In the genomic region with DNA sequence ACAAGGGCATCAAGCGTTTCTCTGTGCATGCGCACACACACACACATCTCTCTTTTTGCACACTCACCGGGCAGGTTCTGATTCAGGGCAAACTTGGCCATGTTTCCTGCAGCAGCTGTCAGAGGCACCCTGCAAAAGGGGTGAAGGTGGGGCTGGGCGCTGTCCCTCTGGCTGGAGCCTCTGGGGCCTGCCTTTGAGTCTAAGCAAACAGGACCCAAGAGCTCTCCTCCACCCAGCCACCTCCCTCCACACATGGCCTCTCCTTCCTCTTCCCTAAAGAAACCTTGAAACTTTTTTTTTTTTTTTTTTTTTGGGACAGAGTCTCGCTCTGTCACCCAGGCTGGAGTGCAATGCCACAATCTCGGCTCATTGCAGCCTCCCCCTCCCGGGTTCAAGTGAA, we compare ENCODE assay signal across 30 cellular contexts. TPM values are rescaled to one million over a fixed set of nuclear protein-coding genes. Genes with fewer than 3 reads are reported as not detected.
DNase-seq lines count a peak whose midpoint lies in the region; ATAC-seq, FAIRE-seq and TF ChIP-seq lines count a peak whose summit lies in the region.
"Had no signal": no experiment of that assay in that cellular context is flagged by ENCODE, and none has a peak within 500 bp of the region (broad histone marks: within the 10 kb centered on the region; RNA-seq: fewer than 3 reads in every experiment).

No MANE protein-coding gene starts in this region.

- peak overlapping the region in 8 of 12 donors; percentile 8 to 60 (median 42) for H3K27ac ChIP-seq in heart left ventricle
- no peak overlapping the region for H3K27ac ChIP-seq in H1 (ENCODE audit: low read depth, low read length)
- no peak overlapping the region for H3K27ac ChIP-seq in neural progenitor cell
- H3K27ac ChIP-seq in transverse colon, result no peak overlapping the region
- H3K27ac ChIP-seq in neuronal stem cell (replicated peaks; ENCODE audit: low read length), result no peak overlapping the region
- H3K27ac ChIP-seq: GM23248, KMS-11, RWPE1 had no signal

- H3K79me1 ChIP-seq in H1 (ENCODE audit: low read depth, low read length) (no peaks in the 10 kb centered on the region), neuronal stem cell (ENCODE audit: low read depth, low read length) (no peaks in the 10 kb centered on the region)

- H2AFZ ChIP-seq in H1 (ENCODE audit: low read length) (no peak overlapping the region), neural progenitor cell (replicated peaks) (no peak overlapping the region), neuronal stem cell (ENCODE audit: low read length) (no peak overlapping the region)
- H2AFZ ChIP-seq: GM23248 had no signal

- TF ChIP-seq POLR2A in heart left ventricle (IDR thresholded peaks at IDR 0.05) (no peak), H1 (IDR thresholded peaks at IDR 0.05; ENCODE audit: control extremely low read depth in 1 of 2, low read depth in 2 of 2, low read length in 2 of 2) (no peak), transverse colon (IDR thresholded peaks at IDR 0.05) (no peak)

- peak overlapping the region; percentile 85 for H3K27ac Mint-ChIP-seq in neural progenitor cell
- H3K27ac Mint-ChIP-seq: CD4-positive, CD25-positive, alpha-beta regulatory T cell; H9; HFFc6; IgD-negative memory B cell had no signal

- H3K9me3 ChIP-seq in heart left ventricle (no peaks in the 10 kb centered on the region), H1 (ENCODE audit: insufficient read depth in 2 of 2, low read depth in 1 of 2, low read length in 1 of 2) (no peaks in the 10 kb centered on the region), neural progenitor cell (ENCODE audit: low read depth) (no peaks in the 10 kb centered on the region), transverse colon (no peaks in the 10 kb centered on the region), neuronal stem cell (replicated peaks in 1 of 2; ENCODE audit: control insufficient read depth in 2 of 2, insufficient read depth in 1 of 2, low read depth in 1 of 2, low read length in 2 of 2) (no peaks in the 10 kb centered on the region)

- FAIRE-seq in H1 (lab: Jason Lieb, UNC), result no peak
- FAIRE-seq: GM18507 had no signal

- H4K8ac ChIP-seq in H1 (ENCODE audit: extremely low read depth, insufficient read depth, low read length), result no peak overlapping the region; the same call in 1 of the 2 replicates
- H4K8ac ChIP-seq in neuronal stem cell (ENCODE audit: low read depth, low read length), result no peak overlapping the region

- no peak overlapping the region for H3K4me3 Mint-ChIP-seq in neural progenitor cell
- H3K4me3 Mint-ChIP-seq: HFFc6 had no signal

- no peaks in the 10 kb centered on the region for H3K9me3 Mint-ChIP-seq in neural progenitor cell
- H3K9me3 Mint-ChIP-seq: H9, HFFc6, IgD-negative memory B cell had no signal

- WGBS in heart left ventricle, 4 donors, result 67 to 81% (median 78%) methylated on average over 7 of the region's 7 CpGs
- 77% methylated on average over 4 of the region's 7 CpGs; no CpG with 5 or more reads in 1 of the 2 experiments for WGBS in H1 (ENCODE audit: extremely low coverage in 1 of 2, insufficient coverage in 1 of 2, insufficient read length in 1 of 2, insufficient replicate concordance in 2 of 2, low coverage in 1 of 2, low lambda C conversion rate in 2 of 2, missing lambda C conversion rate in 1 of 2), 2 experiments
- WGBS in transverse colon (ENCODE audit: low coverage in 1 of 2), 2 donors, result 45 to 60% methylated on average over 1 to 7 of the region's 7 CpGs
- WGBS in neuronal stem cell (ENCODE audit: extremely low coverage in 2 of 2, insufficient read length in 2 of 2, insufficient replicate concordance in 1 of 2), 2 donors, result no CpG with 5 or more reads among the region's 7 CpGs

- peaks cover 10 to 66% (median 41%) of the 10 kb centered on the region in 12 donors for H3K4me1 ChIP-seq in heart left ventricle
- peaks cover 0 to 21% (median 13%) of the 10 kb centered on the region in 4 experiments; a peak in 6 of 7 replicates for H3K4me1 ChIP-seq in H1 (replicated peaks in 1 of 4; ENCODE audit: control insufficient read depth in 3 of 4, insufficient read depth in 4 of 4, low read length in 3 of 4)
- peaks cover 9% of the 10 kb centered on the region for H3K4me1 ChIP-seq in neural progenitor cell
- H3K4me1 ChIP-seq in transverse colon, result peaks cover 4 to 28% (median 19%) of the 10 kb centered on the region in 4 donors
- peaks cover 5 to 9% of the 10 kb centered on the region in 2 donors for H3K4me1 ChIP-seq in neuronal stem cell (ENCODE audit: control insufficient read depth in 2 of 2, insufficient read depth in 1 of 2, low read depth in 1 of 2, low read length in 2 of 2)
- H3K4me1 ChIP-seq: BE2C had no signal

- ATAC-seq in heart left ventricle (no peak), Right ventricle myocardium superior (ENCODE audit: poor library complexity) (no peak), HG02938 (IDR thresholded peaks at IDR 0.05; ENCODE audit: unreplicated experiment) (no peak)
- ATAC-seq: Panc1 had no signal

- TF ChIP-seq CTCF in heart left ventricle (IDR thresholded peaks at IDR 0.05) (no peak), H1 (IDR thresholded peaks at IDR 0.05; ENCODE audit: control extremely low read depth in 1 of 3, insufficient read depth in 1 of 3, low read depth in 1 of 3, low read length in 3 of 3) (no peak), neural progenitor cell (IDR thresholded peaks at IDR 0.05) (no peak), transverse colon (IDR thresholded peaks at IDR 0.05) (no peak)

- intact Hi-C loops in heart left ventricle (cut with DNase I), result no loop called here
- intact Hi-C loops in Right ventricle myocardium superior (cut with DNase I), result no loop called here
- intact Hi-C loops in transverse colon (cut with DNase I; ENCODE audit: low total_unique reads), result no loop called here

- H3K18ac ChIP-seq in H1 (ENCODE audit: extremely low read depth, low read length) (no peak overlapping the region), neuronal stem cell (ENCODE audit: low read length) (no peak overlapping the region)

- CTCF ChIA-PET in H1 (lab: Charles Lee; ENCODE audit: partially characterized antibody), result interaction anchor here (8.2 kb wide), 1 partner anchor 17 kb away, joined by 68 read pairs; no protein-coding TSS in a partner anchor

- H3K23ac ChIP-seq in H1 (ENCODE audit: insufficient read length) (no peak overlapping the region), neuronal stem cell (ENCODE audit: low read depth, low read length, poor library complexity) (no peak overlapping the region)

- H3K36me3 ChIP-seq in heart left ventricle (peaks cover 0 to 15% (median 0%) of the 10 kb centered on the region in 9 donors), H1 (ENCODE audit: control insufficient read depth in 2 of 4, insufficient read depth in 4 of 4, low read length in 3 of 4) (0 out of 8 replicates have a peak, but pooled peaks cover 0 to 4% (median 0%) of the 10 kb centered on the region in 4 experiments), neural progenitor cell (no peaks in the 10 kb centered on the region), transverse colon (no peaks in the 10 kb centered on the region), neuronal stem cell (replicated peaks in 1 of 2; ENCODE audit: control insufficient read depth in 2 of 2, insufficient read depth in 2 of 2, low read length in 2 of 2) (no peaks in the 10 kb centered on the region)
- H3K36me3 ChIP-seq: BE2C had no signal

- H3K4ac ChIP-seq in H1 (replicated peaks; ENCODE audit: insufficient read length, low read depth, low read length) (no peak overlapping the region), neuronal stem cell (ENCODE audit: low read length) (no peak overlapping the region)

- in situ Hi-C loops in transverse colon (cut with MboI; ENCODE audit: low pct_ligation_motif_present in 1 of 4, low pct_unique_long_range_greater_than_20kb in 1 of 4, low sequenced_read_pairs in 3 of 4), result no loop called here

- DNase-seq in heart left ventricle, result no peak
- no peak for DNase-seq in Right ventricle myocardium superior
- no peak for DNase-seq in H1 (ENCODE audit: low read depth in 1 of 2, low spot score in 2 of 2)
- DNase-seq in neural progenitor cell (ENCODE audit: low spot score), result no peak
- peak; percentile 13 for DNase-seq in transverse colon
- DNase-seq in activated naive CD4-positive, alpha-beta T cell (lab: John Stamatoyannopoulos, UW), result no peak
- DNase-seq in neuronal stem cell (ENCODE audit: low spot score), result no peak
- DNase-seq: 8988T; ACHN; BE2C; CD4-positive, CD25-positive, alpha-beta regulatory T cell; DMS153; GM23248; H9; HFFc6; MM.1S; NCI-H1048; NCI-H1417; NCI-H1694; NCI-H2029 treated with DMSO at 0.1 percent for 48 hours; NCI-H2227 treated with DMSO at 0.1 percent for 48 hours; NCI-H69; SHP77 treated with DMSO at 0.1 percent for 48 hours had no signal

- no peak overlapping the region for H2BK20ac ChIP-seq in H1 (ENCODE audit: low read length)

- H3K36me3 Mint-ChIP-seq in neural progenitor cell, result no peaks in the 10 kb centered on the region

- no peak overlapping the region for H3K56ac ChIP-seq in H1 (replicated peaks; ENCODE audit: insufficient read length, low read depth, low read length)

- H4K5ac ChIP-seq in H1 (ENCODE audit: insufficient read length, low read depth, low read length), result no peak overlapping the region

- H3K4me3 ChIP-seq in heart left ventricle (peak overlapping the region in 1 of 12 donors; percentile 3), H1 (ENCODE audit: extremely low read depth in 1 of 4, insufficient read depth in 2 of 4, low read depth in 3 of 4, low read length in 4 of 4) (no peak overlapping the region), neural progenitor cell (no peak overlapping the region), transverse colon (no peak overlapping the region), neuronal stem cell (ENCODE audit: low read length in 2 of 2) (peak overlapping the region in 1 of 2 donors; percentile 52)
- H3K4me3 ChIP-seq: GM23248 had no signal

- peaks cover 6% of the 10 kb centered on the region for H3K4me1 Mint-ChIP-seq in neural progenitor cell

- H2BK12ac ChIP-seq in H1 (ENCODE audit: low read depth, low read length) (0 out of 2 replicates have a peak overlapping the region, but pooled peaks have one; percentile 6), neuronal stem cell (ENCODE audit: low read length) (no peak overlapping the region)

- H2BK15ac ChIP-seq in H1 (ENCODE audit: low read length) (0 out of 2 replicates have a peak overlapping the region, but pooled peaks have one; percentile 9), neuronal stem cell (ENCODE audit: low read length) (no peak overlapping the region)

- POLR2A ChIA-PET in H1 (lab: Charles Lee; ENCODE audit: partially characterized antibody), result interaction anchor here (0.6 to 27.1 kb wide), 3 partner anchors 24 to 1617 kb away, joined by 3 to 583 read pairs (median 4); a partner anchor contains a TSS

- H3K79me2 ChIP-seq in H1 (ENCODE audit: control insufficient read depth in 1 of 2, insufficient read depth in 2 of 2, low read length in 2 of 2), result no peaks in the 10 kb centered on the region
- no peaks in the 10 kb centered on the region for H3K79me2 ChIP-seq in neural progenitor cell (ENCODE audit: low read depth)

- peaks cover 18% of the 10 kb centered on the region; the same call in 1 of the 2 replicates for H3K23me2 ChIP-seq in H1 (ENCODE audit: low read depth, low read length)

- TF ChIP-seq RAD21 in H1 (IDR thresholded peaks at IDR 0.05 in 1 of 2, conservative IDR thresholded peaks at IDR 0.05 in 1 of 2; ENCODE audit: low read depth in 2 of 2, low read length in 2 of 2), result no peak

- H3F3A ChIP-seq in neural progenitor cell (ENCODE audit: low read depth), result peaks cover 21% of the 10 kb centered on the region

- H4K20me1 ChIP-seq in H1 (replicated peaks in 1 of 2; ENCODE audit: control insufficient read depth in 1 of 2, insufficient read depth in 2 of 2, low read length in 2 of 2) (peaks cover 0 to 2% of the 10 kb centered on the region in 2 experiments), neural progenitor cell (ENCODE audit: low read depth) (peaks cover 19% of the 10 kb centered on the region)

- peak overlapping the region; percentile 43 for H2BK120ac ChIP-seq in H1 (replicated peaks; ENCODE audit: low read depth, low read length)
- H2BK120ac ChIP-seq in neuronal stem cell (ENCODE audit: low read depth, low read length), result no peak overlapping the region

- H2AK5ac ChIP-seq in H1 (ENCODE audit: low read depth, low read length) (no peak overlapping the region), neuronal stem cell (ENCODE audit: low read depth, low read length) (no peak overlapping the region)

- H3K9ac ChIP-seq in H1 (replicated peaks in 1 of 4; ENCODE audit: extremely low read depth in 1 of 4, low read depth in 3 of 4, low read length in 3 of 4), result no peak overlapping the region
- no peak overlapping the region for H3K9ac ChIP-seq in neural progenitor cell
- H3K9ac ChIP-seq in neuronal stem cell (ENCODE audit: low read depth, low read length, poor library complexity), result no peak overlapping the region
- H3K9ac ChIP-seq: GM23248, KMS-11 had no signal

- H3K4me2 ChIP-seq in H1 (ENCODE audit: insufficient read depth in 1 of 2, low read depth in 2 of 2, low read length in 2 of 2) (no peak overlapping the region), neural progenitor cell (no peak overlapping the region), neuronal stem cell (ENCODE audit: insufficient read depth, low read length, poor library complexity, severe bottlenecking) (no peak overlapping the region)
- H3K4me2 ChIP-seq: KMS-11 had no signal

- peaks cover 41% of the 10 kb centered on the region for H3K27me3 Mint-ChIP-seq in neural progenitor cell (ENCODE audit: insufficient read depth, low read depth)

- TF ChIP-seq EP300 in H1 (IDR thresholded peaks at IDR 0.05; ENCODE audit: borderline replicate concordance in 1 of 2, low read depth in 2 of 2, low read length in 2 of 2) (no peak), transverse colon (IDR thresholded peaks at IDR 0.05; ENCODE audit: low read depth) (no peak)

- H2BK5ac ChIP-seq in H1 (ENCODE audit: low read depth, low read length) (no peak overlapping the region), neuronal stem cell (ENCODE audit: low read length) (no peak overlapping the region)

- H3K14ac ChIP-seq in H1 (ENCODE audit: insufficient read length) (no peak overlapping the region), neuronal stem cell (ENCODE audit: low read length) (no peak overlapping the region)

- H3K27me3 ChIP-seq in heart left ventricle (peaks cover 6 to 47% (median 13%) of the 10 kb centered on the region in 9 donors), H1 (replicated peaks in 1 of 4; ENCODE audit: control insufficient read depth in 3 of 4, extremely low read depth in 1 of 4, insufficient read depth in 3 of 4, low read length in 3 of 4) (peaks cover 20 to 35% (median 31%) of the 10 kb centered on the region in 4 experiments), neural progenitor cell (peaks cover 92% of the 10 kb centered on the region), transverse colon (peaks cover 80% of the 10 kb centered on the region), neuronal stem cell (ENCODE audit: control insufficient read depth in 3 of 3, insufficient read depth in 3 of 3, low read depth in 1 of 3, low read length in 3 of 3) (peaks cover 25 to 76% (median 60%) of the 10 kb centered on the region in 3 experiments)

- H4K91ac ChIP-seq in H1 (replicated peaks; ENCODE audit: insufficient read length, low read length) (no peak overlapping the region), neuronal stem cell (ENCODE audit: low read depth, low read length, poor library complexity) (no peak overlapping the region)

RNA-seq across cellular contexts. Expression of a gene that starts 5.3 kb away (rescaled TPM):
- total RNA-seq in heart left ventricle (10 to 100 TPM; 12.3 to 33.6 (median 15.9) TPM), Right ventricle myocardium superior (21.8 TPM), neural progenitor cell (ENCODE audit: low replicate concordance) (1.9 TPM in 1 of 2 replicates, not detected in the other), transverse colon (10 to 100 TPM in 1 of 4 donors, 1 to 10 TPM in 3; 3.2 to 10.5 (median 4.1) TPM)
- polyA plus RNA-seq in heart left ventricle (10 to 100 TPM; 16.9 to 19.4 TPM), H1 (2011; rRNA removed) (4.2 and 5.7 TPM in 2 replicates)
- 2.3 and 2.5 TPM in 2 replicates for total RNA-seq in H1 (2021; fragmentation: NEBNext Ultra II Directional; extraction: Animal tissue kit (Norgen Biotek cat#: 25700))
- 5.0 TPM for polyA plus RNA-seq in H1 (2011; cell fraction: cytosol; rRNA removed)
- polyA plus RNA-seq in H1 (2011; cell fraction: nucleus; rRNA removed), result 12.0 TPM
- polyA plus RNA-seq in H1 (2012, experiment 1 of 2), result 0.87 to 3.6 TPM (median 2.5 TPM) in 4 replicates
- polyA plus RNA-seq in H1 (2012, experiment 2 of 2), result 2.3 TPM
- 2.8 TPM for polyA plus RNA-seq in H1 (2013, experiment 1 of 2)
- 2.4 TPM for polyA plus RNA-seq in H1 (2013, experiment 2 of 2)
- polyA minus RNA-seq in H1 (2011; rRNA and poly(A)+ RNA removed), result 1.3 and 1.8 TPM in 2 replicates
- 1.8 TPM for polyA minus RNA-seq in H1 (2011; cell fraction: cytosol; rRNA and poly(A)+ RNA removed)
- 5.1 TPM for polyA minus RNA-seq in H1 (2011; cell fraction: nucleus; rRNA and poly(A)+ RNA removed)
- polyA plus RNA-seq in neuronal stem cell (2013, experiment 1 of 2), result 0.50 TPM
- polyA plus RNA-seq in neuronal stem cell (2013, experiment 2 of 2), result 0.57 TPM
- polyA plus RNA-seq: GM23248, IgD-negative memory B cell had no signal

RNA-seq across cellular contexts. Expression of a gene that starts 16.4 kb away (rescaled TPM):
- total RNA-seq in heart left ventricle (1,000 to 10,000 TPM in 6 of 9 donors, 100 to 1,000 TPM in 3; 271 to 1,278 (median 1,186) TPM), Right ventricle myocardium superior (1,119 TPM), neural progenitor cell (ENCODE audit: low replicate concordance) (296 and 550 TPM in 2 replicates), transverse colon (100 to 1,000 TPM; 275 to 526 (median 413) TPM)
- polyA plus RNA-seq in heart left ventricle (100 to 1,000 TPM; 410 to 899 TPM), H1 (2011; rRNA removed) (1,241 and 1,463 TPM in 2 replicates)
- total RNA-seq in H1 (2021; fragmentation: NEBNext Ultra II Directional; extraction: Animal tissue kit (Norgen Biotek cat#: 25700)), result 1,699 and 1,856 TPM in 2 replicates
- polyA plus RNA-seq in H1 (2011; cell fraction: cytosol; rRNA removed), result 911 TPM
- 1,496 TPM for polyA plus RNA-seq in H1 (2011; cell fraction: nucleus; rRNA removed)
- 1,932 to 3,464 TPM (median 2,952 TPM) in 4 replicates for polyA plus RNA-seq in H1 (2012, experiment 1 of 2)
- polyA plus RNA-seq in H1 (2012, experiment 2 of 2), result 2,064 TPM
- 2,031 TPM for polyA plus RNA-seq in H1 (2013, experiment 1 of 2)
- polyA plus RNA-seq in H1 (2013, experiment 2 of 2), result 2,005 TPM
- 138 and 228 TPM in 2 replicates for polyA minus RNA-seq in H1 (2011; rRNA and poly(A)+ RNA removed)
- polyA minus RNA-seq in H1 (2011; cell fraction: cytosol; rRNA and poly(A)+ RNA removed), result 374 TPM
- polyA minus RNA-seq in H1 (2011; cell fraction: nucleus; rRNA and poly(A)+ RNA removed), result 152 TPM
- polyA plus RNA-seq in neuronal stem cell (2013, experiment 1 of 2), result 2,413 TPM
- polyA plus RNA-seq in neuronal stem cell (2013, experiment 2 of 2), result 2,325 TPM

RNA-seq across cellular contexts. Expression of a gene that starts 16.6 kb away (rescaled TPM):
- total RNA-seq in heart left ventricle, result 100 to 1,000 TPM in 4 of 9 donors, 10 to 100 TPM in 5; 74.5 to 179 (median 93.6) TPM
- 100 to 1,000 TPM; 168 to 393 TPM for polyA plus RNA-seq in heart left ventricle
- 127 TPM for total RNA-seq in Right ventricle myocardium superior
- total RNA-seq in H1 (2021; fragmentation: NEBNext Ultra II Directional; extraction: Animal tissue kit (Norgen Biotek cat#: 25700)), result 51.6 and 54.4 TPM in 2 replicates
- 285 and 286 TPM in 2 replicates for polyA plus RNA-seq in H1 (2011; rRNA removed)
- 150 TPM for polyA plus RNA-seq in H1 (2011; cell fraction: cytosol; rRNA removed)
- polyA plus RNA-seq in H1 (2011; cell fraction: nucleus; rRNA removed), result 125 TPM
- polyA plus RNA-seq in H1 (2012, experiment 1 of 2), result 45.6 to 157 TPM (median 126 TPM) in 4 replicates
- 286 TPM for polyA plus RNA-seq in H1 (2012, experiment 2 of 2)
- polyA plus RNA-seq in H1 (2013, experiment 1 of 2), result 226 TPM
- 203 TPM for polyA plus RNA-seq in H1 (2013, experiment 2 of 2)
- polyA minus RNA-seq in H1 (2011; rRNA and poly(A)+ RNA removed), result 35.2 and 49.9 TPM in 2 replicates
- 66.9 TPM for polyA minus RNA-seq in H1 (2011; cell fraction: cytosol; rRNA and poly(A)+ RNA removed)
- 41.1 TPM for polyA minus RNA-seq in H1 (2011; cell fraction: nucleus; rRNA and poly(A)+ RNA removed)
- 21.0 and 54.1 TPM in 2 replicates for total RNA-seq in neural progenitor cell (ENCODE audit: low replicate concordance)
- total RNA-seq in transverse colon, result 10 to 100 TPM; 11.2 to 40.0 (median 18.6) TPM
- polyA plus RNA-seq in neuronal stem cell (2013, experiment 1 of 2), result 187 TPM
- polyA plus RNA-seq in neuronal stem cell (2013, experiment 2 of 2), result 184 TPM

RNA-seq across cellular contexts. Expression of a gene that starts 26.2 kb away (rescaled TPM):
- total RNA-seq in heart left ventricle (100 to 1,000 TPM in 1 of 9 donors, 10 to 100 TPM in 4, 1 to 10 TPM in 4; 2.4 to 117 (median 10.8) TPM), Right ventricle myocardium superior (13.9 TPM), neural progenitor cell (ENCODE audit: low replicate concordance) (1.9 TPM in 1 of 2 replicates, not detected in the other), transverse colon (100 to 1,000 TPM in 1 of 4 donors, 10 to 100 TPM in 1, 1 to 10 TPM in 2; 2.3 to 123 (median 10.3) TPM)
- polyA plus RNA-seq in heart left ventricle (10 to 100 TPM in 1 of 2 donors, 1 to 10 TPM in 1; 9.4 to 13.6 TPM), H1 (2011; rRNA removed) (5.1 and 6.5 TPM in 2 replicates)
- total RNA-seq in H1 (2021; fragmentation: NEBNext Ultra II Directional; extraction: Animal tissue kit (Norgen Biotek cat#: 25700)), result 1.8 and 2.3 TPM in 2 replicates
- polyA plus RNA-seq in H1 (2011; cell fraction: cytosol; rRNA removed), result 3.7 TPM
- 6.2 TPM for polyA plus RNA-seq in H1 (2011; cell fraction: nucleus; rRNA removed)
- polyA plus RNA-seq in H1 (2012, experiment 1 of 2), result 2.0 to 4.6 TPM (median 3.8 TPM) in 4 replicates
- polyA plus RNA-seq in H1 (2012, experiment 2 of 2), result 3.5 TPM
- polyA plus RNA-seq in H1 (2013, experiment 1 of 2), result 2.8 TPM
- polyA plus RNA-seq in H1 (2013, experiment 2 of 2), result 2.3 TPM
- 0.69 and 1.4 TPM in 2 replicates for polyA minus RNA-seq in H1 (2011; rRNA and poly(A)+ RNA removed)
- 1.5 TPM for polyA minus RNA-seq in H1 (2011; cell fraction: cytosol; rRNA and poly(A)+ RNA removed)
- 6.7 TPM for polyA minus RNA-seq in H1 (2011; cell fraction: nucleus; rRNA and poly(A)+ RNA removed)
- polyA plus RNA-seq in neuronal stem cell (2013, experiment 1 of 2), result 2.7 TPM
- 3.0 TPM for polyA plus RNA-seq in neuronal stem cell (2013, experiment 2 of 2)
- total RNA-seq: CD4-positive, CD25-positive, alpha-beta regulatory T cell; OCI-LY7 had no signal
- polyA plus RNA-seq: CD4-positive, CD25-positive, alpha-beta regulatory T cell; IgD-negative memory B cell had no signal

RNA-seq across cellular contexts. Expression of a gene that starts 29.6 kb away (rescaled TPM):
- 10 to 100 TPM; 17.7 to 74.8 (median 35.7) TPM for total RNA-seq in heart left ventricle
- polyA plus RNA-seq in heart left ventricle, result 10 to 100 TPM; 37.8 to 70.5 TPM
- total RNA-seq in Right ventricle myocardium superior, result 34.5 TPM
- 80.4 and 82.6 TPM in 2 replicates for total RNA-seq in H1 (2021; fragmentation: NEBNext Ultra II Directional; extraction: Animal tissue kit (Norgen Biotek cat#: 25700))
- polyA plus RNA-seq in H1 (2011; rRNA removed), result 157 and 228 TPM in 2 replicates
- 149 TPM for polyA plus RNA-seq in H1 (2011; cell fraction: cytosol; rRNA removed)
- 105 TPM for polyA plus RNA-seq in H1 (2011; cell fraction: nucleus; rRNA removed)
- 36.7 to 80.9 TPM (median 78.1 TPM) in 4 replicates for polyA plus RNA-seq in H1 (2012, experiment 1 of 2)
- 73.8 TPM for polyA plus RNA-seq in H1 (2012, experiment 2 of 2)
- 99.0 TPM for polyA plus RNA-seq in H1 (2013, experiment 1 of 2)
- 110 TPM for polyA plus RNA-seq in H1 (2013, experiment 2 of 2)
- polyA minus RNA-seq in H1 (2011; rRNA and poly(A)+ RNA removed), result 15.3 and 18.8 TPM in 2 replicates
- polyA minus RNA-seq in H1 (2011; cell fraction: cytosol; rRNA and poly(A)+ RNA removed), result 36.3 TPM
- 20.9 TPM for polyA minus RNA-seq in H1 (2011; cell fraction: nucleus; rRNA and poly(A)+ RNA removed)
- 22.4 and 52.5 TPM in 2 replicates for total RNA-seq in neural progenitor cell (ENCODE audit: low replicate concordance)
- total RNA-seq in transverse colon, result 10 to 100 TPM in 3 of 4 donors, 1 to 10 TPM in 1; 9.4 to 73.2 (median 41.0) TPM
- 28.0 TPM for polyA plus RNA-seq in neuronal stem cell (2013, experiment 1 of 2)
- polyA plus RNA-seq in neuronal stem cell (2013, experiment 2 of 2), result 26.3 TPM

Comparison
In these comparisons a context has a peak if more than half of its experiments do, and no peak if none do; other contexts are left out.
1. H3K27ac ChIP-seq: peak in heart left ventricle (8 of 12); none in H1 (single experiment), neural progenitor cell (single experiment), transverse colon (0 of 4) and neuronal stem cell (single experiment).